In genomic region chr12:57091633-57092528, GRCh38 we compare ENCODE assay signal across 12 cellular contexts. TPM values are rescaled to one million over a fixed set of nuclear protein-coding genes. Genes with fewer than 3 reads are reported as not detected.
DNase-seq lines count a peak whose midpoint lies in the region; ATAC-seq and TF ChIP-seq lines count a peak whose summit lies in the region.
"Had no signal": no experiment of that assay in that cellular context is flagged by ENCODE, and none has a peak within 500 bp of the region (broad histone marks: within the 10 kb centered on the region; RNA-seq: fewer than 3 reads in every experiment).

No MANE protein-coding gene starts in this region.

- no peaks in the 10 kb centered on the region for H3K9me3 ChIP-seq in Caco-2
- H3K9me3 ChIP-seq: heart left ventricle had no signal

- TF ChIP-seq CTCF in foreskin fibroblast (IDR thresholded peaks at IDR 0.05; ENCODE audit: low read depth, low read length) (no peak), Caco-2 (IDR thresholded peaks at IDR 0.05; ENCODE audit: insufficient read depth in 1 of 2, low read depth in 1 of 2, low read length in 1 of 2, severe bottlenecking in 1 of 2, unreplicated experiment in 1 of 2) (no peak)

- H3K27ac Mint-ChIP-seq in activated CD4-positive, alpha-beta T cell treated with anti-CD3 and anti-CD28 coated beads for 36 hours = peak overlapping the region; percentile 71
- peak overlapping the region; percentile 93 for H3K27ac Mint-ChIP-seq in activated T-helper 17 cell treated with anti-CD3 and anti-CD28 coated beads, Interleukin-2, amount 50 U/mL, for 72 hours
- peak overlapping the region; percentile 96 for H3K27ac Mint-ChIP-seq in stimulated activated naive B cell treated with anti-CD40 and anti-IgM and Interleukin-4, amounts not matched to agents 10 μg/mL and 1 μg/mL and 100 μg/mL, for 72 hours
- H3K27ac Mint-ChIP-seq in Caco-2 (ENCODE audit: unreplicated experiment) = no peak overlapping the region

- peak overlapping the region; percentile 93 for H3K4me3 Mint-ChIP-seq in activated CD4-positive, alpha-beta T cell treated with anti-CD3 and anti-CD28 coated beads for 36 hours
- peak overlapping the region; percentile 97 for H3K4me3 Mint-ChIP-seq in activated T-helper 17 cell treated with anti-CD3 and anti-CD28 coated beads, Interleukin-2, amount 50 U/mL, for 72 hours
- H3K4me3 Mint-ChIP-seq in stimulated activated naive B cell treated with anti-CD40 and anti-IgM and Interleukin-4, amounts not matched to agents 10 μg/mL and 1 μg/mL and 100 μg/mL, for 72 hours = peak overlapping the region; percentile 58 to 73
- H3K4me3 Mint-ChIP-seq in Caco-2 (ENCODE audit: unreplicated experiment) = no peak overlapping the region

- no TSS peak for BruUV-seq in Caco-2 (replicated peaks; lab: Mats Ljungman, UMichigan)

- DNase-seq in activated CD4-positive, alpha-beta T cell treated with anti-CD3 and anti-CD28 coated beads for 36 hours = no peak
- no peak for DNase-seq in activated CD4-positive, alpha-beta T cell treated with anti-CD3 and anti-CD28 coated beads for 48 hours
- DNase-seq in foreskin fibroblast (no peak), Caco-2 (no peak), NCI-H1092 (lab: John Stamatoyannopoulos, UW) (no peak)
- DNase-seq in stimulated activated naive B cell treated with anti-CD40 and anti-IgM and Interleukin-4, amounts not matched to agents 10 μg/mL and 1 μg/mL and 100 μg/mL, for 72 hours = no peak
- DNase-seq: ACHN; NCI-H2081 treated with DMSO at 0.1 percent for 48 hours; stimulated activated CD8-positive, alpha-beta memory T cell treated with anti-CD3 and anti-CD28 coated beads, Interleukin-4, amount 100 ng/mL, for 48 hours had no signal

- no peaks in the 10 kb centered on the region for H3K27me3 ChIP-seq in Caco-2 (replicated peaks; ENCODE audit: control insufficient read depth, insufficient read depth, low read length)
- H3K27me3 ChIP-seq: heart left ventricle had no signal

- H3K9me3 Mint-ChIP-seq in activated CD4-positive, alpha-beta T cell treated with anti-CD3 and anti-CD28 coated beads for 36 hours (ENCODE audit: low read depth) = no peaks in the 10 kb centered on the region
- no peaks in the 10 kb centered on the region for H3K9me3 Mint-ChIP-seq in activated T-helper 17 cell treated with anti-CD3 and anti-CD28 coated beads, Interleukin-2, amount 50 U/mL, for 72 hours
- H3K9me3 Mint-ChIP-seq in stimulated activated naive B cell treated with anti-CD40 and anti-IgM and Interleukin-4, amounts not matched to agents 10 μg/mL and 1 μg/mL and 100 μg/mL, for 72 hours = no peaks in the 10 kb centered on the region
- no peaks in the 10 kb centered on the region for H3K9me3 Mint-ChIP-seq in Caco-2 (ENCODE audit: unreplicated experiment)

- peaks cover 6% of the 10 kb centered on the region; the same call in 1 of the 2 replicates for H3K4me1 ChIP-seq in Caco-2

- CTCF ChIA-PET in activated CD4-positive, alpha-beta T cell treated with anti-CD3 and anti-CD28 coated beads for 36 hours (lab: Charles Lee) = interaction anchor here (0.6 to 24.0 kb wide), 16 partner anchors 12 to 198 kb away, joined by 3 to 411 read pairs (median 4); partner anchors contain the start of genes NEMP1 and STAT6
- CTCF ChIA-PET in Caco-2 (lab: Charles Lee) = interaction anchor here (0.6 to 3.3 kb wide), 4 partner anchors 9 to 394 kb away, joined by 3 to 22 read pairs (median 11); partner anchors contain the start of gene STAT6

- peaks cover 9% of the 10 kb centered on the region for H3K36me3 ChIP-seq in Caco-2 (ENCODE audit: control insufficient read depth, insufficient read depth, low read length)

- H3K4me3 ChIP-seq in foreskin fibroblast (ENCODE audit: low read depth in 1 of 2, low read length in 2 of 2) (peak overlapping the region; percentile 84 to 89), Caco-2 (ENCODE audit: low read depth, low read length) (no peak overlapping the region)

- POLR2A ChIA-PET in activated CD4-positive, alpha-beta T cell treated with anti-CD3 and anti-CD28 coated beads for 36 hours (lab: Charles Lee) = interaction anchor here (0.5 to 1.4 kb wide), 6 partner anchors 9 to 45 kb away, joined by 3 to 11 read pairs (median 6); partner anchors contain the start of genes NEMP1 and STAT6
- POLR2A ChIA-PET in Caco-2 (lab: Charles Lee) = interaction anchor here (1.3 kb wide), 1 partner anchor 13 kb away, joined by 4 read pairs; the partner anchor contains the start of gene NEMP1

- no peaks in the 10 kb centered on the region for H3K27me3 Mint-ChIP-seq in activated CD4-positive, alpha-beta T cell treated with anti-CD3 and anti-CD28 coated beads for 36 hours
- H3K27me3 Mint-ChIP-seq in activated T-helper 17 cell treated with anti-CD3 and anti-CD28 coated beads, Interleukin-2, amount 50 U/mL, for 72 hours = no peaks in the 10 kb centered on the region
- no peaks in the 10 kb centered on the region for H3K27me3 Mint-ChIP-seq in stimulated activated naive B cell treated with anti-CD40 and anti-IgM and Interleukin-4, amounts not matched to agents 10 μg/mL and 1 μg/mL and 100 μg/mL, for 72 hours
- no peaks in the 10 kb centered on the region for H3K27me3 Mint-ChIP-seq in Caco-2 (ENCODE audit: insufficient read depth, unreplicated experiment)

- peaks cover 55% of the 10 kb centered on the region for H3K36me3 Mint-ChIP-seq in activated CD4-positive, alpha-beta T cell treated with anti-CD3 and anti-CD28 coated beads for 36 hours (ENCODE audit: low read depth)
- peaks cover 89% of the 10 kb centered on the region for H3K36me3 Mint-ChIP-seq in activated T-helper 17 cell treated with anti-CD3 and anti-CD28 coated beads, Interleukin-2, amount 50 U/mL, for 72 hours (ENCODE audit: low read depth)
- H3K36me3 Mint-ChIP-seq in stimulated activated naive B cell treated with anti-CD40 and anti-IgM and Interleukin-4, amounts not matched to agents 10 μg/mL and 1 μg/mL and 100 μg/mL, for 72 hours = peaks cover 44 to 69% of the 10 kb centered on the region in 2 donors
- peaks cover 53% of the 10 kb centered on the region for H3K36me3 Mint-ChIP-seq in Caco-2 (ENCODE audit: insufficient read depth, unreplicated experiment)

- intact Hi-C loops in activated CD4-positive, alpha-beta T cell treated with anti-CD3 and anti-CD28 coated beads for 36 hours (cut with DNase I, micrococcal nuclease) = no loop called here
- intact Hi-C loops in Caco-2 (cut with micrococcal nuclease; ENCODE audit: unreplicated experiment) = no loop called here

- H3K4me1 Mint-ChIP-seq in activated CD4-positive, alpha-beta T cell treated with anti-CD3 and anti-CD28 coated beads for 36 hours = peaks cover 59% of the 10 kb centered on the region
- H3K4me1 Mint-ChIP-seq in activated T-helper 17 cell treated with anti-CD3 and anti-CD28 coated beads, Interleukin-2, amount 50 U/mL, for 72 hours = peaks cover 33% of the 10 kb centered on the region
- peaks cover 61 to 83% of the 10 kb centered on the region in 2 donors for H3K4me1 Mint-ChIP-seq in stimulated activated naive B cell treated with anti-CD40 and anti-IgM and Interleukin-4, amounts not matched to agents 10 μg/mL and 1 μg/mL and 100 μg/mL, for 72 hours
- peaks cover 19% of the 10 kb centered on the region for H3K4me1 Mint-ChIP-seq in Caco-2 (ENCODE audit: low read depth, unreplicated experiment)

- ATAC-seq in activated CD4-positive, alpha-beta T cell treated with anti-CD3 and anti-CD28 coated beads for 36 hours = no peak
- no peak for ATAC-seq in activated T-helper 17 cell treated with anti-CD3 and anti-CD28 coated beads, Interleukin-2, amount 50 U/mL, for 72 hours (replicated peaks)
- no peak for ATAC-seq in stimulated activated naive B cell treated with anti-CD40 and anti-IgM and Interleukin-4, amounts not matched to agents 10 μg/mL and 1 μg/mL and 100 μg/mL, for 72 hours (replicated peaks)
- ATAC-seq in GM21381 (IDR thresholded peaks at IDR 0.05; ENCODE audit: unreplicated experiment) = no peak
- ATAC-seq: heart left ventricle had no signal

RNA-seq across cellular contexts. Expression of gene NAB2, which starts 3.0 kb away (rescaled TPM):
- 10 to 100 TPM; 46.8 to 48.6 TPM for total RNA-seq in activated CD4-positive, alpha-beta T cell treated with anti-CD3 and anti-CD28 coated beads for 36 hours
- 10 to 100 TPM; 20.6 to 61.4 TPM for total RNA-seq in activated T-helper 17 cell treated with anti-CD3 and anti-CD28 coated beads, Interleukin-2, amount 50 U/mL, for 72 hours
- total RNA-seq in Caco-2 (2022) = 15.7 and 16.4 TPM in 2 replicates

RNA-seq across cellular contexts. Expression of gene NEMP1, which starts 13.3 kb away (rescaled TPM):
- total RNA-seq in activated CD4-positive, alpha-beta T cell treated with anti-CD3 and anti-CD28 coated beads for 36 hours = 10 to 100 TPM; 79.0 to 81.1 TPM
- total RNA-seq in activated T-helper 17 cell treated with anti-CD3 and anti-CD28 coated beads, Interleukin-2, amount 50 U/mL, for 72 hours = 100 to 1,000 TPM in 1 of 2 donors, 10 to 100 TPM in 1; 62.3 to 117 TPM
- 38.3 and 40.1 TPM in 2 replicates for total RNA-seq in Caco-2 (2022)

RNA-seq across cellular contexts. Expression of gene STAT6, which starts 19.3 kb away (rescaled TPM):
- total RNA-seq in activated CD4-positive, alpha-beta T cell treated with anti-CD3 and anti-CD28 coated beads for 36 hours = 100 to 1,000 TPM; 250 to 288 TPM
- total RNA-seq in activated T-helper 17 cell treated with anti-CD3 and anti-CD28 coated beads, Interleukin-2, amount 50 U/mL, for 72 hours = 100 to 1,000 TPM; 177 to 332 TPM
- 44.2 and 49.5 TPM in 2 replicates for total RNA-seq in Caco-2 (2022)

RNA-seq across cellular contexts. Expression of gene LRP1, which starts 36.4 kb away (rescaled TPM):
- total RNA-seq in activated CD4-positive, alpha-beta T cell treated with anti-CD3 and anti-CD28 coated beads for 36 hours = 1 to 10 TPM; 1.8 to 2.7 TPM
- total RNA-seq in activated T-helper 17 cell treated with anti-CD3 and anti-CD28 coated beads, Interleukin-2, amount 50 U/mL, for 72 hours = 10 to 100 TPM in 1 of 2 donors, 1 to 10 TPM in 1; 2.4 to 20.2 TPM
- 106 and 111 TPM in 2 replicates for total RNA-seq in Caco-2 (2022)

RNA-seq across cellular contexts. Expression of gene MYO1A, which starts 42.0 kb away (rescaled TPM):
- total RNA-seq in activated CD4-positive, alpha-beta T cell treated with anti-CD3 and anti-CD28 coated beads for 36 hours = 1 to 10 TPM; 2.4 to 2.6 TPM
- 1 to 10 TPM; 2.1 to 5.1 TPM for total RNA-seq in activated T-helper 17 cell treated with anti-CD3 and anti-CD28 coated beads, Interleukin-2, amount 50 U/mL, for 72 hours
- 9.3 and 11.9 TPM in 2 replicates for total RNA-seq in Caco-2 (2022)
